Comparison of ENCODE assay signal across 8 cellular contexts in genomic region chr2:126656311-126657145, GRCh38. TPM values are rescaled to one million over a fixed set of nuclear protein-coding genes. Genes with fewer than 3 reads are reported as not detected.
DNase-seq lines count a peak whose midpoint lies in the region; ATAC-seq, FAIRE-seq and TF ChIP-seq lines count a peak whose summit lies in the region.

No MANE protein-coding gene starts in this region.

- no peak for TF ChIP-seq EP300 in gastroesophageal sphincter (IDR thresholded peaks at IDR 0.05)

- DNase-seq in Daoy (ENCODE audit: low read depth) = peak; percentile 45
- peak; percentile 28 for DNase-seq in activated effector memory CD4-positive, alpha-beta T cell treated with Interleukin-2 at 50 U/mL for 16 hours
- peak in 3 of 6 donors; percentile 9 to 69 (median 20) for DNase-seq in pancreas
- no peak for DNase-seq in midbrain (lab: John Stamatoyannopoulos, UW)
- no peak for DNase-seq in GDM1 (lab: John Stamatoyannopoulos, UW)

- TF ChIP-seq CTCF in gastroesophageal sphincter (IDR thresholded peaks at IDR 0.05) (no peak), pancreas (IDR thresholded peaks at IDR 0.05) (no peak)

- peaks cover 3 to 59% (median 32%) of the 10 kb centered on the region in 3 donors for H3K4me1 ChIP-seq in gastroesophageal sphincter
- H3K4me1 ChIP-seq in pancreas = peaks cover 10 to 11% (median 11%) of the 10 kb centered on the region in 3 donors

- no peaks in the 10 kb centered on the region for H3K36me3 ChIP-seq in KOPT-K1 (ENCODE audit: insufficient read depth, low read length)
- no peaks in the 10 kb centered on the region for H3K36me3 ChIP-seq in gastroesophageal sphincter
- no peaks in the 10 kb centered on the region for H3K36me3 ChIP-seq in pancreas

- intact Hi-C loops in pancreas (cut with DNase I) = no loop called here

- ATAC-seq in GM21723 (IDR thresholded peaks at IDR 0.05; ENCODE audit: unreplicated experiment) = peak; percentile 26
- ATAC-seq in gastroesophageal sphincter = peak; percentile 7
- peak; percentile 36 to 57 (median 48) for ATAC-seq in pancreas

- TF ChIP-seq POLR2A in gastroesophageal sphincter (IDR thresholded peaks at IDR 0.05) = peak in 1 of 2 donors; percentile 26

- H3K27ac ChIP-seq in KOPT-K1 (ENCODE audit: low read depth, low read length, poor library complexity, severe bottlenecking) (peak overlapping the region; percentile 75), gastroesophageal sphincter (peak overlapping the region; percentile 79 to 99 (median 98)), pancreas (peak overlapping the region; percentile 79 to 93 (median 91))

- WGBS in gastroesophageal sphincter (ENCODE audit: low coverage in 1 of 2), 2 donors = 0% methylated on average over 3 to 7 of the region's 51 CpGs
- 3 to 8% methylated on average over 44 to 51 of the region's 51 CpGs for WGBS in pancreas, 2 donors

- peak overlapping the region; percentile 46 to 82 for H3K4me3 ChIP-seq in gastroesophageal sphincter
- H3K4me3 ChIP-seq in pancreas = peak overlapping the region; percentile 33 to 60 (median 54)

- H3K27me3 ChIP-seq in gastroesophageal sphincter (no peaks in the 10 kb centered on the region), pancreas (no peaks in the 10 kb centered on the region)

- H3K9me3 ChIP-seq in KOPT-K1 (ENCODE audit: insufficient read depth, low read length, poor library complexity, severe bottlenecking) (no peaks in the 10 kb centered on the region), gastroesophageal sphincter (no peaks in the 10 kb centered on the region), pancreas (no peaks in the 10 kb centered on the region)

- no peak for FAIRE-seq in pancreas (lab: Jason Lieb, UNC)

RNA-seq across cellular contexts. Expression of gene GYPC, which starts 0.6 kb away (rescaled TPM):
- 23.6 and 33.4 TPM in 2 replicates for total RNA-seq in Daoy (2014; rRNA removed; shearing (Covaris generic))
- total RNA-seq in gastroesophageal sphincter = 100 to 1,000 TPM in 2 of 4 donors, 10 to 100 TPM in 2; 93.4 to 151 (median 108) TPM
- total RNA-seq in pancreas = 10 to 100 TPM; 13.0 to 40.1 (median 18.4) TPM
- 10 to 100 TPM; 74.0 to 75.4 TPM for polyA plus RNA-seq in pancreas

Comparison
In these comparisons a context has a peak if more than half of its experiments do, and no peak if none do; other contexts are left out.
1. DNase-seq: peak in Daoy (single experiment) and activated effector memory CD4-positive, alpha-beta T cell treated with Interleukin-2 at 50 U/mL for 16 hours (single experiment); none in midbrain (single experiment) and GDM1 (single experiment).
2. Peak in every context shown above with its lines, with median percentiles within 50 percentile points of each other: ATAC-seq and H3K27ac ChIP-seq.